In the genomic region with DNA sequence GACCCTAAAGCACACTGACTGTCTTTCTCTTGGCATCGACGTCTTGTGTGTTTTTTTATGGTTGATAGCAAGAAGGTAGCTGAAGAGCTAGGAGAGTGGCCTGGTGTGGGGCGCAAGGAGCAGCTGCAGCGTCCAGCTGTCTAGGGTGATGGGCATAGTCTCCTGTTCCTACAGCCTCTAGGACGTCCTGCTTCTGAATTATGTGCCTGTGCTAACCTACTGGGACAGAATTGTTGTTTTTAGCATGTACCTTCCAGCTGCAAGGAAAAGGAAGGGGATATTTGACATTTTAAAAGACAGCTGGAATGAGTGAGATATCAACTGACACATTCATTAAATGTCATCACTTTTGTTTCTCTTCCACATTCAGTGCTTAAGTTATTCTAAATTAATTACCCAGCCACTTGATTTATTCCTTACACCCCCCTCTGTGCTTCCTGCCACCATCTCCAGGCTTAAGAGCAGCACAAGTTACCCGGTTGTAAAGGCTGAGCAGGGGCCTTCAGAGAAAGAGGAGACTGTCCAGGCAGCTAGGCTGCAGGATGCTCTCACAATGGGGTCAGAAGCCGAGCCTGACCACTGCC, we compare ENCODE assay signal across 1 cellular context.
TF ChIP-seq lines count a peak whose summit lies in the region.

No MANE protein-coding gene starts in this region.

TF ChIP-seq in GM23338, 12 proteins besides CTCF, POLR2A, EP300 and RAD21 (continued from another document):
- TF ChIP-seq, protein P1, sequence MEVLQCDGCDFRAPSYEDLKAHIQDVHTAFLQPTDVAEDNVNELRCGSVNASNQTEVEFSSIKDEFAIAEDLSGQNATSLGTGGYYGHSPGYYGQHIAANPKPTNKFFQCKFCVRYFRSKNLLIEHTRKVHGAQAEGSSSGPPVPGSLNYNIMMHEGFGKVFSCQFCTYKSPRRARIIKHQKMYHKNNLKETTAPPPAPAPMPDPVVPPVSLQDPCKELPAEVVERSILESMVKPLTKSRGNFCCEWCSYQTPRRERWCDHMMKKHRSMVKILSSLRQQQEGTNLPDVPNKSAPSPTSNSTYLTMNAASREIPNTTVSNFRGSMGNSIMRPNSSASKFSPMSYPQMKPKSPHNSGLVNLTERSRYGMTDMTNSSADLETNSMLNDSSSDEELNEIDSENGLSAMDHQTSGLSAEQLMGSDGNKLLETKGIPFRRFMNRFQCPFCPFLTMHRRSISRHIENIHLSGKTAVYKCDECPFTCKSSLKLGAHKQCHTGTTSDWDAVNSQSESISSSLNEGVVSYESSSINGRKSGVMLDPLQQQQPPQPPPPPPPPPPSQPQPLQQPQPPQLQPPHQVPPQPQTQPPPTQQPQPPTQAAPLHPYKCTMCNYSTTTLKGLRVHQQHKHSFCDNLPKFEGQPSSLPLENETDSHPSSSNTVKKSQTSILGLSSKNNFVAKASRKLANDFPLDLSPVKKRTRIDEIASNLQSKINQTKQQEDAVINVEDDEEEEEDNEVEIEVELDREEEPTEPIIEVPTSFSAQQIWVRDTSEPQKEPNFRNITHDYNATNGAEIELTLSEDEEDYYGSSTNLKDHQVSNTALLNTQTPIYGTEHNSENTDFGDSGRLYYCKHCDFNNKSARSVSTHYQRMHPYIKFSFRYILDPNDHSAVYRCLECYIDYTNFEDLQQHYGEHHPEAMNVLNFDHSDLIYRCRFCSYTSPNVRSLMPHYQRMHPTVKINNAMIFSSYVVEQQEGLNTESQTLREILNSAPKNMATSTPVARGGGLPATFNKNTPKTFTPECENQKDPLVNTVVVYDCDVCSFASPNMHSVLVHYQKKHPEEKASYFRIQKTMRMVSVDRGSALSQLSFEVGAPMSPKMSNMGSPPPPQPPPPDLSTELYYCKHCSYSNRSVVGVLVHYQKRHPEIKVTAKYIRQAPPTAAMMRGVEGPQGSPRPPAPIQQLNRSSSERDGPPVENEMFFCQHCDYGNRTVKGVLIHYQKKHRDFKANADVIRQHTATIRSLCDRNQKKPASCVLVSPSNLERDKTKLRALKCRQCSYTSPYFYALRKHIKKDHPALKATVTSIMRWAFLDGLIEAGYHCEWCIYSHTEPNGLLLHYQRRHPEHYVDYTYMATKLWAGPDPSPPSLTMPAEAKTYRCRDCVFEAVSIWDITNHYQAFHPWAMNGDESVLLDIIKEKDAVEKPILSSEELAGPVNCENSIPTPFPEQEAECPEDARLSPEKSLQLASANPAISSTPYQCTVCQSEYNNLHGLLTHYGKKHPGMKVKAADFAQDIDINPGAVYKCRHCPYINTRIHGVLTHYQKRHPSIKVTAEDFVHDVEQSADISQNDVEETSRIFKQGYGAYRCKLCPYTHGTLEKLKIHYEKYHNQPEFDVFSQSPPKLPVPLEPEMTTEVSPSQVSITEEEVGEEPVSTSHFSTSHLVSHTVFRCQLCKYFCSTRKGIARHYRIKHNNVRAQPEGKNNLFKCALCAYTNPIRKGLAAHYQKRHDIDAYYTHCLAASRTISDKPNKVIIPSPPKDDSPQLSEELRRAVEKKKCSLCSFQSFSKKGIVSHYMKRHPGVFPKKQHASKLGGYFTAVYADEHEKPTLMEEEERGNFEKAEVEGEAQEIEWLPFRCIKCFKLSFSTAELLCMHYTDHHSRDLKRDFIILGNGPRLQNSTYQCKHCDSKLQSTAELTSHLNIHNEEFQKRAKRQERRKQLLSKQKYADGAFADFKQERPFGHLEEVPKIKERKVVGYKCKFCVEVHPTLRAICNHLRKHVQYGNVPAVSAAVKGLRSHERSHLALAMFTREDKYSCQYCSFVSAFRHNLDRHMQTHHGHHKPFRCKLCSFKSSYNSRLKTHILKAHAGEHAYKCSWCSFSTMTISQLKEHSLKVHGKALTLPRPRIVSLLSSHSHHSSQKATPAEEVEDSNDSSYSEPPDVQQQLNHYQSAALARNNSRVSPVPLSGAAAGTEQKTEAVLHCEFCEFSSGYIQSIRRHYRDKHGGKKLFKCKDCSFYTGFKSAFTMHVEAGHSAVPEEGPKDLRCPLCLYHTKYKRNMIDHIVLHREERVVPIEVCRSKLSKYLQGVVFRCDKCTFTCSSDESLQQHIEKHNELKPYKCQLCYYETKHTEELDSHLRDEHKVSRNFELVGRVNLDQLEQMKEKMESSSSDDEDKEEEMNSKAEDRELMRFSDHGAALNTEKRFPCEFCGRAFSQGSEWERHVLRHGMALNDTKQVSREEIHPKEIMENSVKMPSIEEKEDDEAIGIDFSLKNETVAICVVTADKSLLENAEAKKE (CRISPR knock-in tag; IDR thresholded peaks at IDR 0.05), result no peak
- no peak for TF ChIP-seq POLR2AphosphoS5 (IDR thresholded peaks at IDR 0.05; ENCODE audit: low read depth)
- TF ChIP-seq NANOG (IDR thresholded peaks at IDR 0.05; ENCODE audit: borderline replicate concordance), result no peak
- TF ChIP-seq EZH2phosphoT487 (IDR thresholded peaks at IDR 0.05; ENCODE audit: unreplicated experiment), result no peak
- TF ChIP-seq, protein P2, sequence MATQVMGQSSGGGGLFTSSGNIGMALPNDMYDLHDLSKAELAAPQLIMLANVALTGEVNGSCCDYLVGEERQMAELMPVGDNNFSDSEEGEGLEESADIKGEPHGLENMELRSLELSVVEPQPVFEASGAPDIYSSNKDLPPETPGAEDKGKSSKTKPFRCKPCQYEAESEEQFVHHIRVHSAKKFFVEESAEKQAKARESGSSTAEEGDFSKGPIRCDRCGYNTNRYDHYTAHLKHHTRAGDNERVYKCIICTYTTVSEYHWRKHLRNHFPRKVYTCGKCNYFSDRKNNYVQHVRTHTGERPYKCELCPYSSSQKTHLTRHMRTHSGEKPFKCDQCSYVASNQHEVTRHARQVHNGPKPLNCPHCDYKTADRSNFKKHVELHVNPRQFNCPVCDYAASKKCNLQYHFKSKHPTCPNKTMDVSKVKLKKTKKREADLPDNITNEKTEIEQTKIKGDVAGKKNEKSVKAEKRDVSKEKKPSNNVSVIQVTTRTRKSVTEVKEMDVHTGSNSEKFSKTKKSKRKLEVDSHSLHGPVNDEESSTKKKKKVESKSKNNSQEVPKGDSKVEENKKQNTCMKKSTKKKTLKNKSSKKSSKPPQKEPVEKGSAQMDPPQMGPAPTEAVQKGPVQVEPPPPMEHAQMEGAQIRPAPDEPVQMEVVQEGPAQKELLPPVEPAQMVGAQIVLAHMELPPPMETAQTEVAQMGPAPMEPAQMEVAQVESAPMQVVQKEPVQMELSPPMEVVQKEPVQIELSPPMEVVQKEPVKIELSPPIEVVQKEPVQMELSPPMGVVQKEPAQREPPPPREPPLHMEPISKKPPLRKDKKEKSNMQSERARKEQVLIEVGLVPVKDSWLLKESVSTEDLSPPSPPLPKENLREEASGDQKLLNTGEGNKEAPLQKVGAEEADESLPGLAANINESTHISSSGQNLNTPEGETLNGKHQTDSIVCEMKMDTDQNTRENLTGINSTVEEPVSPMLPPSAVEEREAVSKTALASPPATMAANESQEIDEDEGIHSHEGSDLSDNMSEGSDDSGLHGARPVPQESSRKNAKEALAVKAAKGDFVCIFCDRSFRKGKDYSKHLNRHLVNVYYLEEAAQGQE (IDR thresholded peaks at IDR 0.05; ENCODE audit: unreplicated experiment), result no peak
- no peak for TF ChIP-seq ZNF331 (CRISPR knock-in tag; IDR thresholded peaks at IDR 0.05; ENCODE audit: low read depth)
- no peak for TF ChIP-seq ZNF114 (CRISPR knock-in tag; IDR thresholded peaks at IDR 0.05)
